ENCODE assay signal across 9 cellular contexts in the genomic region with DNA sequence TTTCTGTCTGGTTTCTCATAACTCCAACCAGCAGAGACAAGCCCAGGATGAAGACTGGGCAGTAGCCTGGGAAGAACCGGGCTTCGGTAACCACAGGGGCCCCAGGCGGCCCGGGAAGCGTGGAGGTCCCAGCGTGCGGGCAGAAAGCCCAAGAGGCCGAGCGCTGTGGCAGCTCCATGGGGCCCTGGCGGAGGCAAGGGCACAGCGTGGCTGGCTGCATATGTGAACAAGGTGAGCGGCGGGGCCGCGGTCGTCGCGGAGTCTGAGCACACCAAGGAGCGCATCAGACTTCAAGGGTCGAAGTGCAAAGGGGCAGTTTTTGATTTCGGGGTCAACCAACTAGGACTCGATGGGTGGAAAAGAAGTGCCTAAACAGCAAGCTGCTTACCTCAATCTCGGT. TPM values are rescaled to one million over a fixed set of nuclear protein-coding genes. Genes with fewer than 3 reads are reported as not detected.
"Had no signal": no experiment of that assay in that cellular context is flagged by ENCODE, and none has a peak within 500 bp of the region (broad histone marks: within the 10 kb centered on the region; RNA-seq: fewer than 3 reads in every experiment).

No MANE protein-coding gene starts in this region.

- H3K4me3 ChIP-seq: GM23338 had no signal

- H3K4me2 ChIP-seq: GM23338 had no signal

- H3K36me3 Mint-ChIP-seq: IgD-negative memory B cell had no signal

- DNase-seq: H9, HCEC 1CT, KG1 had no signal

- H3K4me3 Mint-ChIP-seq: GM23338, H9, IgD-negative memory B cell had no signal

- FAIRE-seq: H1, H54, HTR-8/SVneo had no signal

- H3K27ac Mint-ChIP-seq: GM23338, IgD-negative memory B cell had no signal

- H3K9me3 Mint-ChIP-seq: IgD-negative memory B cell had no signal

- ATAC-seq: GM23338 had no signal

RNA-seq across cellular contexts. Expression of gene AKR1D1, which starts 45.9 kb away (rescaled TPM):
- total RNA-seq: H1, HT-29 had no signal
- polyA plus RNA-seq: GM23338, H1, IgD-negative memory B cell had no signal
